In the genomic region with DNA sequence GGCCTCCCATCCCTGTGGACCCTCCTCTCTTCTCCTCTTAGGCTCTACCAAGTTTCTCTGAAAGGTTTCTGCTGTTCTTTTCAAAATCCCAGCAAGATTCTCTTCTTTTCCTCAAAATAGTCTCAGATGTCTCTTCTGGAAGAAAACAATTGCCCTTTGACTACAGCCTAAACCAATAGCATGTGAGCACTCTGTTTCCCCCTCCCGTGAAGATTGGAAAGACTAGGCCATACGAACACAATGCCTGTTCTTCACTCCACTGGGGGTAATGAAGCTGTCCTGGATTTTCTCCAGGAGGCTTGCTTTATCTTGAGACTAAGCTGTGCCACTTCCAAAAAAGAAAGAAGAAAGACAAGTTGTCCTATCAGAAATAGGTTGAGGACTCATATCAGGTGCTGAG, we compare ENCODE assay signal across 29 cellular contexts.
"Had no signal": no experiment of that assay in that cellular context is flagged by ENCODE, and none has a peak within 500 bp of the region (broad histone marks: within the 10 kb centered on the region; RNA-seq: fewer than 3 reads in every experiment).

No MANE protein-coding gene starts in this region.

- H3K4me3 Mint-ChIP-seq: activated CD4-positive, alpha-beta T cell treated with anti-CD3 and anti-CD28 coated beads for 36 hours; activated CD4-positive, alpha-beta T cell treated with anti-CD3 and anti-CD28 coated beads, Interleukin-2, amount 10 ng/mL, durations not matched to agents 7 days and 5 days; activated CD8-positive, alpha-beta T cell treated with anti-CD3 and anti-CD28 coated beads, Interleukin-2, amount 10 ng/mL, durations not matched to agents 7 days and 5 days; activated naive CD4-positive, alpha-beta T cell treated with anti-CD3 and anti-CD28 coated beads, Interleukin-2, amount 50 U/mL, for 24 hours; activated naive CD8-positive, alpha-beta T cell treated with anti-CD3 and anti-CD28 coated beads, Interleukin-2, amount 10 ng/mL, durations not matched to agents 7 days and 5 days; activated T-cell treated with anti-CD3 and anti-CD28 coated beads, Interleukin-2, amount 50 U/mL, for 24 hours; T-helper 1 cell treated with Interleukin-12 subunit alpha and Interleukin-12 subunit beta and Interleukin-4 antibody, amounts not matched to agents 30 μg/mL and 1 μg/mL, for 36 hours; T-helper 2 cell treated with Interferon-gamma antibody and Interleukin-4, amounts not matched to agents 5 μg/mL and 100 μg/mL, for 36 hours had no signal

- H3K27ac ChIP-seq: body of pancreas, breast epithelium, SJCRH30 had no signal

- H3K9me3 Mint-ChIP-seq: activated CD4-positive, alpha-beta T cell treated with anti-CD3 and anti-CD28 coated beads, Interleukin-2, amount 10 ng/mL, durations not matched to agents 7 days and 5 days; activated naive CD4-positive, alpha-beta T cell treated with anti-CD3 and anti-CD28 coated beads, Interleukin-2, amount 50 U/mL, for 24 hours; activated naive CD8-positive, alpha-beta T cell treated with anti-CD3 and anti-CD28 coated beads, Interleukin-2, amount 10 ng/mL, durations not matched to agents 7 days and 5 days; activated T-cell treated with anti-CD3 and anti-CD28 coated beads, Interleukin-2, amount 50 U/mL, for 24 hours; activated T-helper 2 cell treated with anti-CD3 and anti-CD28 coated beads, Interferon-gamma antibody, Interleukin-2, Interleukin-4, amounts not matched to agents 10 μg/mL and 5 μg/mL and 100 μg/mL, durations not matched to agents 14 hours and 24 hours and 36 hours; T-helper 1 cell treated with Interleukin-12 subunit alpha and Interleukin-12 subunit beta and Interleukin-4 antibody, amounts not matched to agents 30 μg/mL and 1 μg/mL, for 36 hours; T-helper 2 cell treated with Interferon-gamma antibody and Interleukin-4, amounts not matched to agents 5 μg/mL and 100 μg/mL, for 36 hours had no signal

- DNase-seq: activated CD4-positive, alpha-beta T cell treated with anti-CD3 and anti-CD28 coated beads for 36 hours; activated CD4-positive, alpha-beta T cell treated with anti-CD3 and anti-CD28 coated beads, Interleukin-2, amount 10 ng/mL, durations not matched to agents 7 days and 5 days; activated CD4-positive, alpha-beta T cell treated with anti-CD3 and anti-CD28 coated beads, Interleukin-2, amount 50 U/mL, for 48 hours; activated CD8-positive, alpha-beta T cell treated with anti-CD3 and anti-CD28 coated beads, Interleukin-2, amount 10 ng/mL, durations not matched to agents 7 days and 5 days; activated gamma-delta T cell; activated naive CD4-positive, alpha-beta T cell treated with Interleukin-2 at 50 U/mL for 16 hours; activated naive CD8-positive, alpha-beta T cell treated with anti-CD3 and anti-CD28 coated beads, Interleukin-2, amount 10 ng/mL, durations not matched to agents 7 days and 5 days; activated T-cell treated with anti-CD3 and anti-CD28 coated beads, Interleukin-2, amount 50 U/mL, for 24 hours; body of pancreas; Karpas-422; KBM-7; MG63; NCI-H1048; NCI-H1105 treated with DMSO at 0.1 percent for 48 hours; NCI-H1436; NCI-H1694; NCI-H2029; NCI-H345; NCI-H524 treated with DMSO at 0.1 percent for 48 hours; SHP77; SJCRH30; SK-N-SH had no signal

- H3K9me3 ChIP-seq: body of pancreas, breast epithelium, MG63, SJCRH30, SK-N-SH had no signal

- H3K36me3 ChIP-seq: breast epithelium, MG63, SJCRH30 had no signal

- H3K27me3 ChIP-seq: body of pancreas, breast epithelium, MG63, SJCRH30 had no signal

- H3K4me1 ChIP-seq: body of pancreas, breast epithelium had no signal

- H3K9ac ChIP-seq: SK-N-SH had no signal

- H3K4me1 Mint-ChIP-seq: activated CD4-positive, alpha-beta T cell treated with anti-CD3 and anti-CD28 coated beads for 36 hours; activated CD4-positive, alpha-beta T cell treated with anti-CD3 and anti-CD28 coated beads, Interleukin-2, amount 10 ng/mL, durations not matched to agents 7 days and 5 days; activated naive CD4-positive, alpha-beta T cell treated with anti-CD3 and anti-CD28 coated beads, Interleukin-2, amount 50 U/mL, for 24 hours; activated naive CD8-positive, alpha-beta T cell treated with anti-CD3 and anti-CD28 coated beads, Interleukin-2, amount 10 ng/mL, durations not matched to agents 7 days and 5 days had no signal

- H3K4me3 ChIP-seq: body of pancreas, breast epithelium, MG63, SJCRH30 had no signal

- H3K4me2 ChIP-seq: SK-N-SH had no signal

- ATAC-seq: activated CD4-positive, alpha-beta T cell treated with anti-CD3 and anti-CD28 coated beads for 36 hours; activated CD4-positive, CD25-positive, alpha-beta regulatory T cell treated with anti-CD3 and anti-CD28 coated beads, Interleukin-2, amount 50 U/mL, for 24 hours; activated CD8-positive, alpha-beta T cell treated with anti-CD3 and anti-CD28 coated beads, Interleukin-2, amount 10 ng/mL, durations not matched to agents 7 days and 5 days; body of pancreas; Panc1 had no signal

- H3K36me3 Mint-ChIP-seq: activated naive CD4-positive, alpha-beta T cell treated with anti-CD3 and anti-CD28 coated beads, Interleukin-2, amount 50 U/mL, for 24 hours; activated naive CD8-positive, alpha-beta T cell treated with anti-CD3 and anti-CD28 coated beads, Interleukin-2, amount 10 ng/mL, durations not matched to agents 7 days and 5 days had no signal

- H3K27ac Mint-ChIP-seq: activated CD4-positive, alpha-beta T cell treated with anti-CD3 and anti-CD28 coated beads for 36 hours; activated CD4-positive, alpha-beta T cell treated with anti-CD3 and anti-CD28 coated beads, Interleukin-2, amount 10 ng/mL, durations not matched to agents 7 days and 5 days; activated CD8-positive, alpha-beta T cell treated with anti-CD3 and anti-CD28 coated beads, Interleukin-2, amount 10 ng/mL, durations not matched to agents 7 days and 5 days; activated naive CD4-positive, alpha-beta T cell treated with anti-CD3 and anti-CD28 coated beads, Interleukin-2, amount 50 U/mL, for 24 hours; activated naive CD8-positive, alpha-beta T cell treated with anti-CD3 and anti-CD28 coated beads, Interleukin-2, amount 10 ng/mL, durations not matched to agents 7 days and 5 days; activated T-cell treated with anti-CD3 and anti-CD28 coated beads, Interleukin-2, amount 50 U/mL, for 24 hours; activated T-helper 2 cell treated with anti-CD3 and anti-CD28 coated beads, Interferon-gamma antibody, Interleukin-2, Interleukin-4, amounts not matched to agents 10 μg/mL and 5 μg/mL and 100 μg/mL, durations not matched to agents 14 hours and 24 hours and 36 hours; T-helper 1 cell treated with Interleukin-12 subunit alpha and Interleukin-12 subunit beta and Interleukin-4 antibody, amounts not matched to agents 30 μg/mL and 1 μg/mL, for 36 hours; T-helper 2 cell treated with Interferon-gamma antibody and Interleukin-4, amounts not matched to agents 5 μg/mL and 100 μg/mL, for 36 hours had no signal
